Comparison of ENCODE assay signal across 7 cellular contexts in genomic region chr5:24388448-24388847, GRCh38.
"Had no signal": no experiment of that assay in that cellular context is flagged by ENCODE, and none has a peak within 500 bp of the region (broad histone marks: within the 10 kb centered on the region; RNA-seq: fewer than 3 reads in every experiment).

No MANE protein-coding gene starts in this region.

- H3K4me3 ChIP-seq: K562 had no signal

- H3K9ac ChIP-seq: KMS-11 had no signal

- H3K27ac ChIP-seq: HL-60, KMS-11 had no signal

- ATAC-seq: K562 had no signal

- H3K4me2 ChIP-seq: KMS-11 had no signal

- FAIRE-seq: HTR-8/SVneo, K562 had no signal

- DNase-seq: IMR-90, KBM-7, KG1 had no signal
